ENCODE assay signal across 25 cellular contexts in the genomic region with DNA sequence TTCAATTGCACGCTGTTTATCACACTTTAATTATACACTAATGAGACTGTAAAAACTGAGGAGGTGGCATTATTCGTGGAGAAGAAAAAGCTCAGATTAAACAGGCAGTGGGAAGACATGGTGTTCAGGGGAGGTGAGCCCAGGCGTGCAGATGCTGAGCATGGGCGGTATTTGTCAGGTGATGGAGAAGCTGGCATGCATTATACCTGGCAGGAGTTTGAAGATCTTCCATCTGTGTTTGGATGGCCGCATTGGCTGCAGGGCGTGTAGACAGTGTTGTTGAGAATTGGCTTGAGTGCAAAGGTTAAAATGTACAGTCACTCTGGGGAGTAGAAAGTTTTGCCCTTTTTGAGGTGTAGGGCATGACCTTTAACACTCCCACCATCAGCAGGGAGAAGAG.
"Had no signal": no experiment of that assay in that cellular context is flagged by ENCODE, and none has a peak within 500 bp of the region (broad histone marks: within the 10 kb centered on the region; RNA-seq: fewer than 3 reads in every experiment).

No MANE protein-coding gene starts in this region.

- DNase-seq: activated CD4-positive, alpha-beta T cell treated with anti-CD3 and anti-CD28 coated beads for 4 hours; activated effector memory CD4-positive, alpha-beta T cell treated with Interleukin-2 at 50 U/mL for 16 hours; activated naive CD4-positive, alpha-beta T cell; activated T-cell treated with anti-CD3 and anti-CD28 coated beads, Interleukin-2, amount 50 U/mL, for 1 hour; cerebellar nuclear complex; MG63; MV-4-11; NCI-H1092 treated with DMSO at 0.1 percent for 48 hours; NCI-H1417 treated with DMSO at 0.1 percent for 48 hours; NCI-H1694; NCI-H2029; NCI-H2107; NCI-H2171 treated with DMSO at 0.1 percent for 48 hours; NCI-H226; NCI-H526; NCI-H82; Right ventricle myocardium superior; SJCRH30 had no signal

- H3K27ac ChIP-seq: breast epithelium, Peyer's patch, RWPE1, SJCRH30 had no signal

- H3K36me3 Mint-ChIP-seq: activated naive CD4-positive, alpha-beta T cell treated with anti-CD3 and anti-CD28 coated beads, Interleukin-2, amount 50 U/mL, for 24 hours had no signal

- H3K27ac Mint-ChIP-seq: activated naive CD4-positive, alpha-beta T cell treated with anti-CD3 and anti-CD28 coated beads, Interleukin-2, amount 50 U/mL, for 24 hours; activated T-helper 1 cell treated with anti-CD3 and anti-CD28 coated beads, Interleukin-12 subunit alpha, Interleukin-12 subunit beta, Interleukin-2, Interleukin-4 antibody, amounts not matched to agents 30 ng/mL and 10 ng/mL and 1 ng/mL, durations not matched to agents 14 hours and 24 hours and 36 hours; T-helper 1 cell treated with Interleukin-12 subunit alpha and Interleukin-12 subunit beta and Interleukin-4 antibody, amounts not matched to agents 30 μg/mL and 1 μg/mL, for 36 hours had no signal

- ATAC-seq: activated CD4-positive, CD25-positive, alpha-beta regulatory T cell treated with anti-CD3 and anti-CD28 coated beads, Interleukin-2, amount 50 U/mL, for 24 hours had no signal

- H3K4me3 Mint-ChIP-seq: activated naive CD4-positive, alpha-beta T cell treated with anti-CD3 and anti-CD28 coated beads, Interleukin-2, amount 50 U/mL, for 24 hours; activated T-helper 1 cell treated with anti-CD3 and anti-CD28 coated beads, Interleukin-12 subunit alpha, Interleukin-12 subunit beta, Interleukin-2, Interleukin-4 antibody, amounts not matched to agents 30 ng/mL and 10 ng/mL and 1 ng/mL, durations not matched to agents 14 hours and 24 hours and 36 hours; T-helper 1 cell treated with Interleukin-12 subunit alpha and Interleukin-12 subunit beta and Interleukin-4 antibody, amounts not matched to agents 30 μg/mL and 1 μg/mL, for 36 hours had no signal

- H3K9me3 Mint-ChIP-seq: activated naive CD4-positive, alpha-beta T cell treated with anti-CD3 and anti-CD28 coated beads, Interleukin-2, amount 50 U/mL, for 24 hours; activated T-helper 1 cell treated with anti-CD3 and anti-CD28 coated beads, Interleukin-12 subunit alpha, Interleukin-12 subunit beta, Interleukin-2, Interleukin-4 antibody, amounts not matched to agents 30 ng/mL and 10 ng/mL and 1 ng/mL, durations not matched to agents 14 hours and 24 hours and 36 hours; T-helper 1 cell treated with Interleukin-12 subunit alpha and Interleukin-12 subunit beta and Interleukin-4 antibody, amounts not matched to agents 30 μg/mL and 1 μg/mL, for 36 hours had no signal
